ENCODE assay signal across 10 cellular contexts in genomic region chr1:180881806-180882509, GRCh38. TPM values are rescaled to one million over a fixed set of nuclear protein-coding genes. Genes with fewer than 3 reads are reported as not detected.
DNase-seq lines count a peak whose midpoint lies in the region; ATAC-seq and TF ChIP-seq lines count a peak whose summit lies in the region.
"Had no signal": no experiment of that assay in that cellular context is flagged by ENCODE, and none has a peak within 500 bp of the region (broad histone marks: within the 10 kb centered on the region; RNA-seq: fewer than 3 reads in every experiment).

No MANE protein-coding gene starts in this region.

- no peak for ATAC-seq in HG03280 (IDR thresholded peaks at IDR 0.05; ENCODE audit: unreplicated experiment)

- H3K9me3 ChIP-seq in breast epithelium, result no peaks in the 10 kb centered on the region
- H3K9me3 ChIP-seq: BLaER1 had no signal

- no peak overlapping the region for H3K27ac ChIP-seq in breast epithelium
- H3K27ac ChIP-seq: BLaER1 had no signal

- H3K4me1 ChIP-seq in breast epithelium, result no peaks in the 10 kb centered on the region
- H3K4me1 ChIP-seq: BLaER1 had no signal

- intact Hi-C loops in breast epithelium (cut with DNase I; ENCODE audit: low total_unique reads), result no loop called here

- no peaks in the 10 kb centered on the region for H3K27me3 ChIP-seq in breast epithelium
- H3K27me3 ChIP-seq: BLaER1 had no signal

- peak in 2 of 3 donors; percentile 49 to 50 for TF ChIP-seq CTCF in breast epithelium (IDR thresholded peaks at IDR 0.05)

- DNase-seq in NCI-H2107 treated with DMSO at 0.1 percent for 48 hours (lab: John Stamatoyannopoulos, UW; ENCODE audit: unreplicated experiment) (peak; percentile 91), NCI-H2107 (lab: John Stamatoyannopoulos, UW) (no peak), HPDE6-E6E7 (ENCODE audit: extremely low spot score) (peak; percentile 33), NCI-H82 treated with DMSO at 0.1 percent for 48 hours (lab: John Stamatoyannopoulos, UW; ENCODE audit: unreplicated experiment) (peak; percentile 65), breast epithelium (ENCODE audit: low spot score in 2 of 2) (no peak), kidney glomerular epithelial cell (lab: John Stamatoyannopoulos, UW) (peak; percentile 60), ecto neural progenitor cell (ENCODE audit: low spot score) (no peak)
- DNase-seq: activated naive CD8-positive, alpha-beta T cell treated with anti-CD3 and anti-CD28 coated beads, Interleukin-2, amount 10 ng/mL, durations not matched to agents 7 days and 5 days had no signal

- no peaks in the 10 kb centered on the region for H3K36me3 ChIP-seq in breast epithelium

- no peak overlapping the region for H3K4me3 ChIP-seq in breast epithelium
- H3K4me3 ChIP-seq: BLaER1 had no signal

- TF ChIP-seq POLR2A in breast epithelium (IDR thresholded peaks at IDR 0.05), result no peak

RNA-seq across cellular contexts. Expression of gene KIAA1614, which starts 30.7 kb away (rescaled TPM):
- 1 to 10 TPM; 2.3 to 9.1 (median 4.3) TPM for total RNA-seq in breast epithelium

Comparison
In these comparisons a context has a peak if more than half of its experiments do, and no peak if none do; other contexts are left out.
1. DNase-seq: peak in NCI-H2107 treated with DMSO at 0.1 percent for 48 hours (single experiment), HPDE6-E6E7 (single experiment), NCI-H82 treated with DMSO at 0.1 percent for 48 hours (single experiment) and kidney glomerular epithelial cell (single experiment); none in NCI-H2107 (single experiment), breast epithelium (0 of 2) and ecto neural progenitor cell (single experiment).